ENCODE assay signal across 26 cellular contexts in the genomic region with DNA sequence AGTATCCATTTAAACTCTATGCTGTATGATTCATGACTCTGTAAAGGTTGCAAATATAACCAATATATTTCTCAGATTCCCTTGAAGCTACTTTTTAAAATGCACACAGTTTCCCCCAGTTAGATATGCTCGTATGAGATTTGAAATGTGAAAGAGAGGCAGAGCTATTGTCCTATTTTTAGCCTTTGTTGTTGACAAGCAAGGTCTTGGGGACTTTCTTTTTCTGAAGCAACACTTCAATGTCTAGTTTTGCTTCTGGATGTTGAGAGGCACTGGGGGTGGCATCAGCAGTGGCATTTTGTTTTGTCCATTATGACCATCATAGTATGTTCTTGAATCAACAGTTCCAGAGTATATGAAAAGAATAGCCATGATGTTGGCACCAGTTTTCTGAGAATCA.
DNase-seq lines count a peak whose midpoint lies in the region; ATAC-seq and TF ChIP-seq lines count a peak whose summit lies in the region.
"Had no signal": no experiment of that assay in that cellular context is flagged by ENCODE, and none has a peak within 500 bp of the region (broad histone marks: within the 10 kb centered on the region; RNA-seq: fewer than 3 reads in every experiment).

No MANE protein-coding gene starts in this region.

- peak; percentile 76 for ATAC-seq in GM18517 (IDR thresholded peaks at IDR 0.05; ENCODE audit: unreplicated experiment)
- peak; percentile 58 for ATAC-seq in GM21576 (IDR thresholded peaks at IDR 0.05; ENCODE audit: unreplicated experiment)
- ATAC-seq in HG03565 (IDR thresholded peaks at IDR 0.05; ENCODE audit: unreplicated experiment): no peak
- ATAC-seq: CD8-positive, alpha-beta T cell; PC-3; SK-N-SH treated with all-trans-retinoic acid at 6 μM for 48 hours; T-helper 17 cell had no signal

- no peaks in the 10 kb centered on the region for H3F3A ChIP-seq in MM.1S (ENCODE audit: insufficient read depth, low read length)

- no peak for TF ChIP-seq CTCF in GM10266 (IDR thresholded peaks at IDR 0.05; ENCODE audit: control insufficient read depth, insufficient read depth, low read depth, missing control alignments)
- TF ChIP-seq CTCF in MM.1S (IDR thresholded peaks at IDR 0.05; ENCODE audit: low read length): no peak

- peak overlapping the region; percentile 27; the same call in 1 of the 2 replicates for H3K4me2 ChIP-seq in MM.1S (ENCODE audit: low read depth, low read length)

- H3K27ac ChIP-seq in MM.1S (ENCODE audit: low read length): no peak overlapping the region
- H3K27ac ChIP-seq: 22Rv1, C4-2B, SJCRH30 had no signal

- H3K9me2 ChIP-seq in MM.1S (replicated peaks; ENCODE audit: insufficient read depth, low read length): no peaks in the 10 kb centered on the region

- H3K9ac ChIP-seq in MM.1S (ENCODE audit: low read length): no peak overlapping the region

- no peaks in the 10 kb centered on the region for H3K79me2 ChIP-seq in MM.1S (ENCODE audit: low read length)

- H3K4me3 ChIP-seq in MM.1S (ENCODE audit: low read length): no peak overlapping the region
- H3K4me3 ChIP-seq: SJCRH30 had no signal

- no peaks in the 10 kb centered on the region for H3K27me3 ChIP-seq in MM.1S (replicated peaks; ENCODE audit: insufficient read depth, low read length)
- H3K27me3 ChIP-seq: SJCRH30 had no signal

- H3K9me3 ChIP-seq in MM.1S (replicated peaks; ENCODE audit: insufficient read depth, low read length): no peaks in the 10 kb centered on the region
- H3K9me3 ChIP-seq: Caco-2, SJCRH30 had no signal

- DNase-seq in GM10266 (ENCODE audit: extremely low spot score) (peak; percentile 28), MM.1S (peak; percentile 40), NCI-H2029 (lab: John Stamatoyannopoulos, UW) (no peak), NCI-H187 treated with DMSO at 0.1 percent for 48 hours (lab: John Stamatoyannopoulos, UW) (no peak)
- DNase-seq: Caco-2; CD8-positive, alpha-beta T cell; EL; GDM1; H7; Karpas-422; NCI-H1092 treated with DMSO at 0.1 percent for 48 hours; NCI-H1436; NCI-H187; NCI-H2107; NCI-H524 treated with DMSO at 0.1 percent for 48 hours; NCI-H774; NK-92 treated with Interleukin-12 subunit alpha and Interleukin-12 subunit beta, amount 100 ng/mL, for 24 hours; PC-3; SJCRH30; T-helper 17 cell had no signal

- H2AFZ ChIP-seq in MM.1S (ENCODE audit: low read length): no peak overlapping the region

- H3K4me1 ChIP-seq in MM.1S (ENCODE audit: low read length): peaks cover 16% of the 10 kb centered on the region; the same call in 1 of the 2 replicates
- H3K4me1 ChIP-seq: Caco-2, SJCRH30 had no signal

- H3K36me3 ChIP-seq in MM.1S (replicated peaks; ENCODE audit: insufficient read depth, low read length): no peaks in the 10 kb centered on the region
- H3K36me3 ChIP-seq: SJCRH30 had no signal

- H4K20me1 ChIP-seq in MM.1S (ENCODE audit: insufficient read depth, low read length): no peaks in the 10 kb centered on the region

Comparison
In these comparisons a context has a peak if more than half of its experiments do, and no peak if none do; other contexts are left out.
1. DNase-seq: peak in GM10266 (single experiment) and MM.1S (single experiment); none in NCI-H2029 (single experiment) and NCI-H187 treated with DMSO at 0.1 percent for 48 hours (single experiment).